23 cellular contexts compared by ENCODE assay signal in the genomic region with DNA sequence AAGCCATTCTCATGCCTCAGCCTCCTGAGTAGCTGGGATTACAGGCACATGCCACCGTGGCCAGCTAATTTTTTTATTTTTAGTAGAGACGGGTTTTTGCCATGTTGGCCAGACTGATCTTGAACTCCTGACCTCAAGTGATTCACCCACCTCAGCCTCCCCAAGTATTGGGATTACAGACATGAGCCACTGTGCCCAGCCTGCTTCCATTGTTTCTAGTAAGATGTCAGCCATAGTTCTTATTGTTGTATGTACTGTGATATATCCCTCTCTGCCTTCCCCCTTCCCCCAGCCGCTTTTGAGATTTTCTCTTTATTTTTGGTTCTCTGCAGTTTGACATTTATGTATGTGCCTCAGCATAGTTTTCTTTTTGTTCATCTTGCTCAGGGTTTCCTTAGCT.
"Had no signal": no experiment of that assay in that cellular context is flagged by ENCODE, and none has a peak within 500 bp of the region (broad histone marks: within the 10 kb centered on the region; RNA-seq: fewer than 3 reads in every experiment).

No MANE protein-coding gene starts in this region.

- H3K27me3 ChIP-seq: esophagus squamous epithelium, right atrium auricular region, testis, upper lobe of right lung had no signal

- H3K27ac Mint-ChIP-seq: activated naive CD4-positive, alpha-beta T cell treated with anti-CD3 and anti-CD28 coated beads, Interleukin-2, amount 50 U/mL, for 72 hours; nephron; stimulated activated naive CD8-positive, alpha-beta T cell treated with anti-CD3 and anti-CD28 coated beads, Interleukin-15, Interleukin-2, amounts not matched to agents 100 ng/mL and 50 ng/mL, for 24 hours; T-cell had no signal

- H3K4me1 Mint-ChIP-seq: nephron had no signal

- H3K36me3 ChIP-seq: esophagus squamous epithelium, right atrium auricular region, upper lobe of right lung had no signal

- H3K4me3 ChIP-seq: esophagus squamous epithelium, right atrium auricular region, skin epidermis, testis, upper lobe of right lung had no signal

- H3K27ac ChIP-seq: esophagus squamous epithelium, right atrium auricular region, skin epidermis, testis, upper lobe of right lung had no signal

- ATAC-seq: left ventricle myocardium superior, T-cell, upper lobe of right lung had no signal

- H3K4me3 Mint-ChIP-seq: nephron; stimulated activated naive CD8-positive, alpha-beta T cell treated with anti-CD3 and anti-CD28 coated beads, Interleukin-15, Interleukin-2, amounts not matched to agents 100 ng/mL and 50 ng/mL, for 24 hours; T-cell had no signal

- H3K9me3 ChIP-seq: testis had no signal

- H3K4me1 ChIP-seq: esophagus squamous epithelium, right atrium auricular region, testis, upper lobe of right lung had no signal

- DNase-seq: activated CD4-positive, CD25-positive, alpha-beta regulatory T cell treated with anti-CD3 and anti-CD28 coated beads, Interleukin-2, amount 50 U/mL, for 72 hours; activated effector memory CD4-positive, alpha-beta T cell treated with Interleukin-2 at 50 U/mL for 16 hours; activated T-cell treated with anti-CD3 and anti-CD28 coated beads for 4 hours; amygdala; cerebellar nuclear complex; effector CD8-positive, alpha-beta T cell; esophagus squamous epithelium; foreskin fibroblast; hypothalamus; left ventricle myocardium superior; mesendoderm; nucleus accumbens; stimulated activated CD4-positive, alpha-beta T cell treated with anti-CD3 and anti-CD28 coated beads, Interleukin-15, amount 100 ng/mL, for 24 hours; stimulated activated CD4-positive, alpha-beta T cell treated with anti-CD3 and anti-CD28 coated beads, Interleukin-4, amount 100 ng/mL, for 4 hours; T-cell; T1000; testis; upper lobe of right lung had no signal
